ENCODE assay signal across 11 cellular contexts in genomic region chr16:85395913-85396878, GRCh38.
A peak's percentile ranks its signal among the peaks of the same experiment; 100 is the strongest.
DNase-seq lines count a peak whose midpoint lies in the region; ATAC-seq, FAIRE-seq and TF ChIP-seq lines count a peak whose summit lies in the region.
"Had no signal": no experiment of that assay in that cellular context is flagged by ENCODE, and none has a peak within 500 bp of the region (broad histone marks: within the 10 kb centered on the region; RNA-seq: fewer than 3 reads in every experiment).

No MANE protein-coding gene starts in this region.

- FAIRE-seq in D721Med (lab: Jason Lieb, UNC): no peak

- H2AK5ac ChIP-seq in mesendoderm (ENCODE audit: low read length): peak overlapping the region; percentile 6

- no CpG with 5 or more reads among the region's 24 CpGs for WGBS in mesendoderm (ENCODE audit: extremely low coverage, insufficient coverage, low lambda C conversion rate)

- H3K27ac Mint-ChIP-seq in activated naive CD4-positive, alpha-beta T cell treated with anti-CD3 and anti-CD28 coated beads, Interleukin-2, amount 50 U/mL, for 72 hours: no peak overlapping the region
- H3K27ac Mint-ChIP-seq: activated T-helper 17 cell treated with anti-CD3 and anti-CD28 coated beads, Interleukin-2, amount 50 U/mL, for 72 hours had no signal

- no peaks in the 10 kb centered on the region for H3K36me3 Mint-ChIP-seq in activated naive CD4-positive, alpha-beta T cell treated with anti-CD3 and anti-CD28 coated beads, Interleukin-2, amount 50 U/mL, for 72 hours
- H3K36me3 Mint-ChIP-seq: CD4-positive, CD25-positive, alpha-beta regulatory T cell; naive B cell had no signal

- no peaks in the 10 kb centered on the region for H3K79me2 ChIP-seq in mesendoderm (ENCODE audit: control insufficient read depth, insufficient read depth, low read length)

- H3K23ac ChIP-seq in mesendoderm (ENCODE audit: low read length): no peak overlapping the region

- peak overlapping the region; percentile 62 for H3K56ac ChIP-seq in mesendoderm (ENCODE audit: low read length)

- TF ChIP-seq CTCF in coronary artery (IDR thresholded peaks at IDR 0.05): no peak
- no peak for TF ChIP-seq CTCF in uterus (IDR thresholded peaks at IDR 0.05)
- TF ChIP-seq CTCF in D721Med (IDR thresholded peaks at IDR 0.05; ENCODE audit: insufficient read depth, missing control alignments): no peak

- no peak overlapping the region for H3K18ac ChIP-seq in mesendoderm (ENCODE audit: low read length)

- no peaks in the 10 kb centered on the region for H3K79me1 ChIP-seq in mesendoderm (ENCODE audit: low read length)

- no peak overlapping the region for H3K4ac ChIP-seq in mesendoderm (ENCODE audit: low read depth, low read length)

- intact Hi-C loops in uterus (cut with DNase I; ENCODE audit: low total_unique reads): loop anchor here (10.0 kb wide), 1 partner anchor 219 kb away; the partner anchor contains the start of gene GSE1

- H2BK120ac ChIP-seq in mesendoderm (ENCODE audit: low read depth, low read length): no peak overlapping the region

- H3K27ac ChIP-seq in coronary artery (peak overlapping the region; percentile 16 to 83), mesendoderm (ENCODE audit: low read depth, low read length) (no peak overlapping the region), uterus (peak overlapping the region; percentile 62 to 71)

- no peaks in the 10 kb centered on the region for H3K9me3 Mint-ChIP-seq in activated naive CD4-positive, alpha-beta T cell treated with anti-CD3 and anti-CD28 coated beads, Interleukin-2, amount 50 U/mL, for 72 hours
- H3K9me3 Mint-ChIP-seq: activated T-helper 17 cell treated with anti-CD3 and anti-CD28 coated beads, Interleukin-2, amount 50 U/mL, for 72 hours; CD4-positive, CD25-positive, alpha-beta regulatory T cell; naive B cell had no signal

- H3K4me1 ChIP-seq in mesendoderm (ENCODE audit: control insufficient read depth, low read depth, low read length) (peaks cover 4% of the 10 kb centered on the region), uterus (peaks cover 0 to 26% of the 10 kb centered on the region in 2 donors)

- TF ChIP-seq POLR2A in uterus (IDR thresholded peaks at IDR 0.05): peak in 1 of 2 donors; percentile 21

- no peak overlapping the region for H2BK5ac ChIP-seq in mesendoderm (ENCODE audit: low read length)

- no peak overlapping the region for H2BK15ac ChIP-seq in mesendoderm (replicated peaks; ENCODE audit: low read depth)

- peak overlapping the region; percentile 24 for H3K9ac ChIP-seq in mesendoderm (ENCODE audit: low read length)

- H4K5ac ChIP-seq in mesendoderm (ENCODE audit: low read length): no peak overlapping the region

- no peak overlapping the region for H3K4me2 ChIP-seq in mesendoderm (ENCODE audit: low read length)

- DNase-seq in activated naive CD4-positive, alpha-beta T cell treated with anti-CD3 and anti-CD28 coated beads, Interleukin-2, amount 50 U/mL, for 72 hours (ENCODE audit: low spot score in 2 of 2): peak; percentile 1 to 41
- no peak for DNase-seq in activated naive CD4-positive, alpha-beta T cell (lab: John Stamatoyannopoulos, UW)
- no peak for DNase-seq in coronary artery (ENCODE audit: low spot score)
- DNase-seq in mesendoderm: no peak
- DNase-seq in uterus: peak in 1 of 2 donors; percentile 59
- DNase-seq in NCI-H2029 (lab: John Stamatoyannopoulos, UW): no peak
- no peak for DNase-seq in D721Med (ENCODE audit: insufficient read length, low spot score)
- no peak for DNase-seq in midbrain (lab: John Stamatoyannopoulos, UW)
- DNase-seq: CD4-positive, CD25-positive, alpha-beta regulatory T cell; naive B cell had no signal

- H4K8ac ChIP-seq in mesendoderm (ENCODE audit: low read depth, low read length): no peak overlapping the region

- no peaks in the 10 kb centered on the region for H3K36me3 ChIP-seq in mesendoderm (ENCODE audit: control insufficient read depth, insufficient read depth, low read length)
- H3K36me3 ChIP-seq in uterus: no peaks in the 10 kb centered on the region

- no peak for ATAC-seq in activated naive CD4-positive, alpha-beta T cell treated with anti-CD3 and anti-CD28 coated beads, Interleukin-2, amount 50 U/mL, for 72 hours

- no peaks in the 10 kb centered on the region for H3K9me3 ChIP-seq in uterus

- H3K4me3 ChIP-seq in coronary artery (peak overlapping the region; percentile 56), mesendoderm (ENCODE audit: low read length) (no peak overlapping the region), uterus (no peak overlapping the region)

- H3K27me3 ChIP-seq in mesendoderm (ENCODE audit: insufficient read depth, low read length, poor library complexity) (no peaks in the 10 kb centered on the region), uterus (no peaks in the 10 kb centered on the region)

Comparison
In these comparisons a context has a peak if more than half of its experiments do, and no peak if none do; other contexts are left out.
1. DNase-seq: peak in activated naive CD4-positive, alpha-beta T cell treated with anti-CD3 and anti-CD28 coated beads, Interleukin-2, amount 50 U/mL, for 72 hours (2 of 2); none in activated naive CD4-positive, alpha-beta T cell (0 of 4), coronary artery (single experiment), mesendoderm (single experiment), NCI-H2029 (single experiment), D721Med (single experiment) and midbrain (single experiment).